Comparison of ENCODE assay signal across 11 cellular contexts in genomic region chr4:175435437-175435836, GRCh38.
DNase-seq lines count a peak whose midpoint lies in the region; ATAC-seq lines count a peak whose summit lies in the region.
"Had no signal": no experiment of that assay in that cellular context is flagged by ENCODE, and none has a peak within 500 bp of the region (broad histone marks: within the 10 kb centered on the region; RNA-seq: fewer than 3 reads in every experiment).

No MANE protein-coding gene starts in this region.

- no peaks in the 10 kb centered on the region for H3K9me3 Mint-ChIP-seq in memory B cell

- H3K36me3 Mint-ChIP-seq in memory B cell (no peaks in the 10 kb centered on the region), T-helper 17 cell (ENCODE audit: low read depth) (no peaks in the 10 kb centered on the region)

- intact Hi-C loops in posterior vena cava (cut with DNase I): no loop called here

- peak; percentile 38 for ATAC-seq in memory B cell (ENCODE audit: low read depth)
- ATAC-seq in T-helper 17 cell: no peak

- no peak overlapping the region for H3K4me3 Mint-ChIP-seq in memory B cell
- no peak overlapping the region for H3K4me3 Mint-ChIP-seq in T-helper 17 cell

- peak; percentile 26 for DNase-seq in GDM1 (lab: John Stamatoyannopoulos, UW)
- DNase-seq in NCI-H1092 treated with DMSO at 0.1 percent for 48 hours (lab: John Stamatoyannopoulos, UW): peak; percentile 83
- peak; percentile 57 to 68 for DNase-seq in SHP77 (lab: John Stamatoyannopoulos, UW)
- no peak for DNase-seq in memory B cell (ENCODE audit: low spot score in 2 of 2)
- DNase-seq in activated CD4-positive, CD25-positive, alpha-beta regulatory T cell treated with anti-CD3 and anti-CD28 coated beads, Interleukin-2, amount 50 U/mL, for 72 hours: no peak
- DNase-seq in T-helper 17 cell: no peak
- no peak for DNase-seq in posterior vena cava (ENCODE audit: low spot score)
- DNase-seq in KG1 (lab: John Stamatoyannopoulos, UW): no peak
- DNase-seq: stimulated activated CD4-positive, alpha-beta T cell treated with anti-CD3 and anti-CD28 coated beads, Interleukin-1b, Interleukin-23, amount 100 ng/mL, for 48 hours had no signal

- H3K27ac Mint-ChIP-seq in memory B cell (no peak overlapping the region), T-helper 17 cell (no peak overlapping the region)

- peaks cover 4% of the 10 kb centered on the region for H3K4me1 Mint-ChIP-seq in memory B cell
- H3K4me1 Mint-ChIP-seq in T-helper 17 cell: no peaks in the 10 kb centered on the region

- H3K27me3 Mint-ChIP-seq in memory B cell (no peaks in the 10 kb centered on the region), T-helper 17 cell (no peaks in the 10 kb centered on the region)

- H3K9me3 ChIP-seq in T-helper 17 cell (ENCODE audit: control insufficient read depth, low read length, poor library complexity, severe bottlenecking): no peaks in the 10 kb centered on the region
- H3K9me3 ChIP-seq: ascending aorta, neutrophil had no signal

Comparison
In these comparisons a context has a peak if more than half of its experiments do, and no peak if none do; other contexts are left out.
1. DNase-seq: peak in GDM1 (single experiment), NCI-H1092 treated with DMSO at 0.1 percent for 48 hours (single experiment) and SHP77 (2 of 2); none in memory B cell (0 of 2), activated CD4-positive, CD25-positive, alpha-beta regulatory T cell treated with anti-CD3 and anti-CD28 coated beads, Interleukin-2, amount 50 U/mL, for 72 hours (single experiment), T-helper 17 cell (0 of 3), posterior vena cava (single experiment) and KG1 (single experiment).